Comparison of ENCODE assay signal across 16 cellular contexts in genomic region chr4:7540216-7540615, GRCh38.
A peak's percentile ranks its signal among the peaks of the same experiment; 100 is the strongest.
DNase-seq lines count a peak whose midpoint lies in the region; ATAC-seq and TF ChIP-seq lines count a peak whose summit lies in the region.
"Had no signal": no experiment of that assay in that cellular context is flagged by ENCODE, and none has a peak within 500 bp of the region (broad histone marks: within the 10 kb centered on the region; RNA-seq: fewer than 3 reads in every experiment).

No MANE protein-coding gene starts in this region.

- POLR2A ChIA-PET in HEK293 (lab: Yijun Ruan, JAX), result no interaction called here

- TF ChIP-seq CTCF in HEK293 (tag by site-specific recombination; IDR thresholded peaks at IDR 0.05) (no peak), RWPE2 (IDR thresholded peaks at IDR 0.05; ENCODE audit: poor library complexity, severe bottlenecking) (no peak)

- H3K27ac ChIP-seq in HEK293 (ENCODE audit: extremely low read depth, low read depth, low read length) (no peak overlapping the region), RWPE2 (ENCODE audit: poor library complexity, severe bottlenecking) (peak overlapping the region; percentile 55)
- H3K27ac ChIP-seq: C4-2B, esophagus squamous epithelium, SK-N-MC had no signal

- ATAC-seq in RWPE2 (ENCODE audit: low read depth), result peak; percentile 32
- ATAC-seq in stimulated activated effector memory CD8-positive, alpha-beta T cell treated with anti-CD3 and anti-CD28 coated beads, Interleukin-12 subunit alpha, Interleukin-12 subunit beta, amount 100 ng/mL, for 72 hours, result no peak

- DNase-seq in activated naive CD4-positive, alpha-beta T cell treated with anti-CD3 and anti-CD28 coated beads, Interleukin-2, amount 10 ng/mL, durations not matched to agents 7 days and 5 days, result no peak
- DNase-seq in activated naive CD4-positive, alpha-beta T cell treated with anti-CD3 and anti-CD28 coated beads, Interleukin-2, amount 50 U/mL, for 16 hours, result no peak
- no peak for DNase-seq in RWPE2 (ENCODE audit: low spot score)
- no peak for DNase-seq in stimulated activated effector memory CD8-positive, alpha-beta T cell treated with anti-CD3 and anti-CD28 coated beads, Interleukin-12 subunit alpha, Interleukin-12 subunit beta, amount 100 ng/mL, for 72 hours (ENCODE audit: low spot score in 2 of 2)
- DNase-seq in activated effector memory CD4-positive, alpha-beta T cell treated with Interleukin-2 at 50 U/mL for 16 hours, result no peak
- no peak for DNase-seq in glomerular visceral epithelial cell (ENCODE audit: extremely low spot score)
- no peak for DNase-seq in NCI-H526 (lab: John Stamatoyannopoulos, UW)
- DNase-seq: esophagus squamous epithelium, kidney glomerular epithelial cell, NCI-H146, NCI-H774 had no signal

- no peaks in the 10 kb centered on the region for H3K27me3 ChIP-seq in RWPE2 (ENCODE audit: insufficient read depth, poor library complexity, severe bottlenecking)
- H3K27me3 ChIP-seq: esophagus squamous epithelium had no signal

- CTCF ChIA-PET in activated naive CD4-positive, alpha-beta T cell treated with anti-CD3 and anti-CD28 coated beads, Interleukin-2, amount 10 ng/mL, durations not matched to agents 7 days and 5 days (lab: Charles Lee), result no interaction called here
- CTCF ChIA-PET in HEK293 (lab: Yijun Ruan, JAX), result no interaction called here

- H3K4me1 ChIP-seq in HEK293 (ENCODE audit: control insufficient read depth, insufficient read depth, low read length) (no peaks in the 10 kb centered on the region), RWPE2 (ENCODE audit: insufficient read depth, poor library complexity, severe bottlenecking) (peaks cover 7% of the 10 kb centered on the region)
- H3K4me1 ChIP-seq: esophagus squamous epithelium had no signal

- peak overlapping the region; percentile 84 for H3K27ac Mint-ChIP-seq in activated naive CD4-positive, alpha-beta T cell treated with anti-CD3 and anti-CD28 coated beads, Interleukin-2, amount 10 ng/mL, durations not matched to agents 7 days and 5 days
- H3K27ac Mint-ChIP-seq in stimulated activated effector memory CD8-positive, alpha-beta T cell treated with anti-CD3 and anti-CD28 coated beads, Interleukin-12 subunit alpha, Interleukin-12 subunit beta, amount 100 ng/mL, for 72 hours, result peak overlapping the region; percentile 81
- H3K27ac Mint-ChIP-seq: activated naive CD8-positive, alpha-beta T cell treated with anti-CD3 and anti-CD28 coated beads for 36 hours; activated T-cell treated with anti-CD3 and anti-CD28 coated beads, Interleukin-2, amount 50 U/mL, for 72 hours had no signal

- H3K4me1 Mint-ChIP-seq in activated naive CD4-positive, alpha-beta T cell treated with anti-CD3 and anti-CD28 coated beads, Interleukin-2, amount 10 ng/mL, durations not matched to agents 7 days and 5 days, result peaks cover 2% of the 10 kb centered on the region
- H3K4me1 Mint-ChIP-seq in stimulated activated effector memory CD8-positive, alpha-beta T cell treated with anti-CD3 and anti-CD28 coated beads, Interleukin-12 subunit alpha, Interleukin-12 subunit beta, amount 100 ng/mL, for 72 hours, result peaks cover 11% of the 10 kb centered on the region
- H3K4me1 Mint-ChIP-seq: activated naive CD8-positive, alpha-beta T cell treated with anti-CD3 and anti-CD28 coated beads for 36 hours had no signal

- no peaks in the 10 kb centered on the region for H3K36me3 ChIP-seq in HEK293 (ENCODE audit: control insufficient read depth in 2 of 2, insufficient read depth in 1 of 2, low read length in 2 of 2)
- no peaks in the 10 kb centered on the region for H3K36me3 ChIP-seq in RWPE2 (ENCODE audit: low read depth)
- H3K36me3 ChIP-seq: esophagus squamous epithelium had no signal

- H3K4me3 Mint-ChIP-seq in activated naive CD4-positive, alpha-beta T cell treated with anti-CD3 and anti-CD28 coated beads, Interleukin-2, amount 10 ng/mL, durations not matched to agents 7 days and 5 days, result no peak overlapping the region
- no peak overlapping the region for H3K4me3 Mint-ChIP-seq in stimulated activated effector memory CD8-positive, alpha-beta T cell treated with anti-CD3 and anti-CD28 coated beads, Interleukin-12 subunit alpha, Interleukin-12 subunit beta, amount 100 ng/mL, for 72 hours
- H3K4me3 Mint-ChIP-seq: activated naive CD8-positive, alpha-beta T cell treated with anti-CD3 and anti-CD28 coated beads for 36 hours; activated T-cell treated with anti-CD3 and anti-CD28 coated beads, Interleukin-2, amount 50 U/mL, for 72 hours had no signal

- no peaks in the 10 kb centered on the region for H3K27me3 Mint-ChIP-seq in activated naive CD4-positive, alpha-beta T cell treated with anti-CD3 and anti-CD28 coated beads, Interleukin-2, amount 10 ng/mL, durations not matched to agents 7 days and 5 days
- H3K27me3 Mint-ChIP-seq: activated naive CD8-positive, alpha-beta T cell treated with anti-CD3 and anti-CD28 coated beads for 36 hours had no signal

- H3K4me3 ChIP-seq in HEK293 (ENCODE audit: low read depth, low read length) (no peak overlapping the region), RWPE2 (ENCODE audit: severe bottlenecking) (peak overlapping the region; percentile 18)
- H3K4me3 ChIP-seq: esophagus squamous epithelium, SK-N-MC had no signal

- H3K36me3 Mint-ChIP-seq in activated naive CD4-positive, alpha-beta T cell treated with anti-CD3 and anti-CD28 coated beads, Interleukin-2, amount 10 ng/mL, durations not matched to agents 7 days and 5 days, result no peaks in the 10 kb centered on the region
- no peaks in the 10 kb centered on the region for H3K36me3 Mint-ChIP-seq in stimulated activated effector memory CD8-positive, alpha-beta T cell treated with anti-CD3 and anti-CD28 coated beads, Interleukin-12 subunit alpha, Interleukin-12 subunit beta, amount 100 ng/mL, for 72 hours
- H3K36me3 Mint-ChIP-seq: activated naive CD8-positive, alpha-beta T cell treated with anti-CD3 and anti-CD28 coated beads for 36 hours had no signal

- peaks cover 13% of the 10 kb centered on the region for H3K9me3 Mint-ChIP-seq in activated naive CD4-positive, alpha-beta T cell treated with anti-CD3 and anti-CD28 coated beads, Interleukin-2, amount 10 ng/mL, durations not matched to agents 7 days and 5 days
- peaks cover 6% of the 10 kb centered on the region for H3K9me3 Mint-ChIP-seq in stimulated activated effector memory CD8-positive, alpha-beta T cell treated with anti-CD3 and anti-CD28 coated beads, Interleukin-12 subunit alpha, Interleukin-12 subunit beta, amount 100 ng/mL, for 72 hours

- no peaks in the 10 kb centered on the region for H3K9me3 ChIP-seq in HEK293 (ENCODE audit: control insufficient read depth, insufficient read depth, low read depth, low read length)
- H3K9me3 ChIP-seq in RWPE2 (ENCODE audit: severe bottlenecking), result no peaks in the 10 kb centered on the region

TF ChIP-seq in HEK293, 187 proteins besides CTCF, POLR2A, EP300 and RAD21:
- TF ChIP-seq ZFP69B (tag by site-specific recombination; IDR thresholded peaks at IDR 0.05) (0 out of 2 replicates have a peak, but pooled peaks have one; percentile 55), GLI4 (tag by site-specific recombination; IDR thresholded peaks at IDR 0.05) (no peak), ZNF549 (tag by site-specific recombination; IDR thresholded peaks at IDR 0.05) (no peak), ZNF138 (tag by site-specific recombination; IDR thresholded peaks at IDR 0.05; ENCODE audit: borderline replicate concordance) (no peak)
TF ChIP-seq in HEK293: peak in this region for 1.
